32 cellular contexts compared by ENCODE assay signal in the genomic region with DNA sequence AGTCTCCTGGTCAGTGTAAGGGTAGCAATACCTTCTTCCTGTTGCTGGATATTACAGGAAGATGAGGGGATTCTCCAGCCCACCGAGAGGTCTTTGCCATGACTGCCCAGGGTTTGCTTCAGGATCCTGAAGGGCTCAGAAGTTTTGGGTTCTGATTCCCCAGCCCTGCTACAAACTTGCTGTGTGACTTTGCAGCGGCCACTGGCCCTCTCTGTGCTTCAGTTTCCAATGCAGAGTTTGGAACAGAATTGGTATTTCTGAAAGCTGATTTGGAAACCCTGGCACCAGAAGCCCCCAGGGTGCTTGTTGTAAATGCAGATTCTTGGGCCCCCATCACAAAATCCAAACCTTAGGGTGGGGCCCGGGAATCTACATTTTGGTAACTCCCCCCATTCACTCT. TPM values are rescaled to one million over a fixed set of nuclear protein-coding genes. Genes with fewer than 3 reads are reported as not detected.
"Had no signal": no experiment of that assay in that cellular context is flagged by ENCODE, and none has a peak within 500 bp of the region (broad histone marks: within the 10 kb centered on the region; RNA-seq: fewer than 3 reads in every experiment).

No MANE protein-coding gene starts in this region.

- H3K27me3 ChIP-seq: ascending aorta, cardiac muscle cell had no signal

- ATAC-seq: activated CD8-positive, alpha-beta memory T cell treated with anti-CD3 and anti-CD28 coated beads, Interleukin-2, amount 10 ng/mL, durations not matched to agents 7 days and 5 days; activated CD8-positive, alpha-beta T cell treated with anti-CD3 and anti-CD28 coated beads, Interleukin-2, amount 10 ng/mL, durations not matched to agents 7 days and 5 days; activated naive CD8-positive, alpha-beta T cell treated with anti-CD3 and anti-CD28 coated beads, Interleukin-2, amount 50 U/mL, for 24 hours had no signal

- H3K27ac ChIP-seq: ascending aorta, cardiac muscle cell, VCaP had no signal

- FAIRE-seq: bronchial epithelial cell, TTC549 had no signal

- DNase-seq: activated B cell treated with CpG ODN at 0.5 μM for 24 hours; activated CD4-positive, alpha-beta memory T cell treated with anti-CD3 and anti-CD28 coated beads, Interleukin-2, amount 10 ng/mL, durations not matched to agents 7 days and 5 days; activated CD4-positive, alpha-beta T cell treated with anti-CD3 and anti-CD28 coated beads for 4 hours; activated CD4-positive, alpha-beta T cell treated with anti-CD3 and anti-CD28 coated beads, Interleukin-2, amount 10 ng/mL, durations not matched to agents 24 days and 14 days; activated CD4-positive, alpha-beta T cell treated with anti-CD3 and anti-CD28 coated beads, Interleukin-2, amount 50 U/mL, for 48 hours; activated CD4-positive, CD25-positive, alpha-beta regulatory T cell treated with anti-CD3 and anti-CD28 coated beads, Interleukin-2, amount 50 U/mL, for 72 hours; activated CD8-positive, alpha-beta memory T cell treated with anti-CD3 and anti-CD28 coated beads for 24 hours; activated CD8-positive, alpha-beta memory T cell treated with anti-CD3 and anti-CD28 coated beads, Interleukin-2, amount 10 ng/mL, durations not matched to agents 7 days and 5 days; activated CD8-positive, alpha-beta memory T cell treated with anti-CD3 and anti-CD28 coated beads, Interleukin-2, amount 50 U/mL, for 48 hours; activated CD8-positive, alpha-beta T cell treated with anti-CD3 and anti-CD28 coated beads, Interleukin-2, amount 10 ng/mL, durations not matched to agents 7 days and 5 days; activated effector memory CD4-positive, alpha-beta T cell treated with Interleukin-2 at 50 U/mL for 16 hours; activated gamma-delta T cell; activated naive CD4-positive, alpha-beta T cell treated with anti-CD3 and anti-CD28 coated beads, Interleukin-2, amount 10 ng/mL, durations not matched to agents 7 days and 5 days; activated naive CD4-positive, alpha-beta T cell treated with Interleukin-2 at 50 U/mL for 16 hours; activated naive CD8-positive, alpha-beta T cell treated with anti-CD3 and anti-CD28 coated beads, Interleukin-2, amount 10 ng/mL, durations not matched to agents 7 days and 5 days; activated naive CD8-positive, alpha-beta T cell treated with anti-CD3 and anti-CD28 coated beads, Interleukin-2, amount 50 U/mL, for 24 hours; activated T-cell treated with anti-CD3 and anti-CD28 coated beads, Interleukin-2, amount 50 U/mL, for 24 hours; activated T-cell treated with anti-CD3 and anti-CD28 coated beads, Interleukin-2, amount 50 U/mL, for 48 hours; amygdala; anterior cingulate cortex; cerebellar nuclear complex; T-helper 1 cell; T-helper 2 cell; T-helper 9 cell had no signal

- H3K9me3 ChIP-seq: ascending aorta had no signal

- H3K36me3 ChIP-seq: ascending aorta, cardiac muscle cell had no signal

- H3K4me3 ChIP-seq: ascending aorta, cardiac muscle cell had no signal

RNA-seq across cellular contexts. Expression of gene KCNG4, which starts 14.7 kb away (rescaled TPM):
- total RNA-seq: activated B cell treated with CpG ODN at 0.5 μM for 24 hours; activated CD4-positive, alpha-beta memory T cell treated with anti-CD3 and anti-CD28 coated beads, Interleukin-2, amount 10 ng/mL, durations not matched to agents 7 days and 5 days; activated CD4-positive, alpha-beta T cell treated with anti-CD3 and anti-CD28 coated beads, Interleukin-2, amount 10 ng/mL, durations not matched to agents 24 days and 14 days; activated CD8-positive, alpha-beta memory T cell treated with anti-CD3 and anti-CD28 coated beads, Interleukin-2, amount 10 ng/mL, durations not matched to agents 7 days and 5 days; activated CD8-positive, alpha-beta T cell treated with anti-CD3 and anti-CD28 coated beads, Interleukin-2, amount 10 ng/mL, durations not matched to agents 7 days and 5 days; activated naive CD8-positive, alpha-beta T cell treated with anti-CD3 and anti-CD28 coated beads, Interleukin-2, amount 10 ng/mL, durations not matched to agents 7 days and 5 days; activated T-helper 2 cell treated with anti-CD3 and anti-CD28 coated beads, Interferon-gamma antibody, Interleukin-2, Interleukin-4, amounts not matched to agents 10 μg/mL and 5 μg/mL and 100 μg/mL, durations not matched to agents 14 hours and 24 hours and 36 hours; ascending aorta; bronchial epithelial cell; cardiac muscle cell; chondrocyte had no signal
- polyA plus RNA-seq: adipose tissue, cardiac muscle cell had no signal

RNA-seq across cellular contexts. Expression of gene ADAD2, which starts 34.2 kb away (rescaled TPM):
- total RNA-seq: activated B cell treated with CpG ODN at 0.5 μM for 24 hours; activated CD4-positive, alpha-beta memory T cell treated with anti-CD3 and anti-CD28 coated beads, Interleukin-2, amount 10 ng/mL, durations not matched to agents 7 days and 5 days; activated CD4-positive, alpha-beta T cell treated with anti-CD3 and anti-CD28 coated beads, Interleukin-2, amount 10 ng/mL, durations not matched to agents 24 days and 14 days; activated CD8-positive, alpha-beta memory T cell treated with anti-CD3 and anti-CD28 coated beads, Interleukin-2, amount 10 ng/mL, durations not matched to agents 7 days and 5 days; activated naive CD8-positive, alpha-beta T cell treated with anti-CD3 and anti-CD28 coated beads, Interleukin-2, amount 10 ng/mL, durations not matched to agents 7 days and 5 days; activated T-helper 2 cell treated with anti-CD3 and anti-CD28 coated beads, Interferon-gamma antibody, Interleukin-2, Interleukin-4, amounts not matched to agents 10 μg/mL and 5 μg/mL and 100 μg/mL, durations not matched to agents 14 hours and 24 hours and 36 hours; ascending aorta; bronchial epithelial cell; cardiac muscle cell; chondrocyte had no signal
- polyA plus RNA-seq: cardiac muscle cell had no signal
